ENCODE assay signal across 1 cellular context in the genomic region with DNA sequence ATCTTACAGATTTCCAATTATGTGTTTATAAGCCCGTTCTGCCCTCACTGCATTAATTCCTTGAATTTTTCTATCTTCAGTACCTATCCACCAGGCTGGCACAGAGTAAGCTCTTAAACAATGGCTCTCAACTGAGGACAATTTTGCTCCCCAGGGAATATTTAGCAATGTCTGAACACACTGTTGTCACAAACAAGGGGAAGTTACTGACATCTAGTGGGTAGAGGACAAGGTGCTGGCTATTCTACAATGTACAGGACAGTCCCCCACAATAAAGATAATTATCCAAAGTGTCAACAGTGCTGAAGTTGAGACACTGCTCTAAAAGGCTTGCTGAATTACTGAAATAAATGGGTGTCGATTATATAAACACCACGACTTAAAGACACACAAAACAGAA.
TF ChIP-seq lines count a peak whose summit lies in the region.

No MANE protein-coding gene starts in this region.

TF ChIP-seq in GM23338, 12 proteins besides CTCF, POLR2A, EP300 and RAD21 (continued from another document):
- TF ChIP-seq, protein P1, sequence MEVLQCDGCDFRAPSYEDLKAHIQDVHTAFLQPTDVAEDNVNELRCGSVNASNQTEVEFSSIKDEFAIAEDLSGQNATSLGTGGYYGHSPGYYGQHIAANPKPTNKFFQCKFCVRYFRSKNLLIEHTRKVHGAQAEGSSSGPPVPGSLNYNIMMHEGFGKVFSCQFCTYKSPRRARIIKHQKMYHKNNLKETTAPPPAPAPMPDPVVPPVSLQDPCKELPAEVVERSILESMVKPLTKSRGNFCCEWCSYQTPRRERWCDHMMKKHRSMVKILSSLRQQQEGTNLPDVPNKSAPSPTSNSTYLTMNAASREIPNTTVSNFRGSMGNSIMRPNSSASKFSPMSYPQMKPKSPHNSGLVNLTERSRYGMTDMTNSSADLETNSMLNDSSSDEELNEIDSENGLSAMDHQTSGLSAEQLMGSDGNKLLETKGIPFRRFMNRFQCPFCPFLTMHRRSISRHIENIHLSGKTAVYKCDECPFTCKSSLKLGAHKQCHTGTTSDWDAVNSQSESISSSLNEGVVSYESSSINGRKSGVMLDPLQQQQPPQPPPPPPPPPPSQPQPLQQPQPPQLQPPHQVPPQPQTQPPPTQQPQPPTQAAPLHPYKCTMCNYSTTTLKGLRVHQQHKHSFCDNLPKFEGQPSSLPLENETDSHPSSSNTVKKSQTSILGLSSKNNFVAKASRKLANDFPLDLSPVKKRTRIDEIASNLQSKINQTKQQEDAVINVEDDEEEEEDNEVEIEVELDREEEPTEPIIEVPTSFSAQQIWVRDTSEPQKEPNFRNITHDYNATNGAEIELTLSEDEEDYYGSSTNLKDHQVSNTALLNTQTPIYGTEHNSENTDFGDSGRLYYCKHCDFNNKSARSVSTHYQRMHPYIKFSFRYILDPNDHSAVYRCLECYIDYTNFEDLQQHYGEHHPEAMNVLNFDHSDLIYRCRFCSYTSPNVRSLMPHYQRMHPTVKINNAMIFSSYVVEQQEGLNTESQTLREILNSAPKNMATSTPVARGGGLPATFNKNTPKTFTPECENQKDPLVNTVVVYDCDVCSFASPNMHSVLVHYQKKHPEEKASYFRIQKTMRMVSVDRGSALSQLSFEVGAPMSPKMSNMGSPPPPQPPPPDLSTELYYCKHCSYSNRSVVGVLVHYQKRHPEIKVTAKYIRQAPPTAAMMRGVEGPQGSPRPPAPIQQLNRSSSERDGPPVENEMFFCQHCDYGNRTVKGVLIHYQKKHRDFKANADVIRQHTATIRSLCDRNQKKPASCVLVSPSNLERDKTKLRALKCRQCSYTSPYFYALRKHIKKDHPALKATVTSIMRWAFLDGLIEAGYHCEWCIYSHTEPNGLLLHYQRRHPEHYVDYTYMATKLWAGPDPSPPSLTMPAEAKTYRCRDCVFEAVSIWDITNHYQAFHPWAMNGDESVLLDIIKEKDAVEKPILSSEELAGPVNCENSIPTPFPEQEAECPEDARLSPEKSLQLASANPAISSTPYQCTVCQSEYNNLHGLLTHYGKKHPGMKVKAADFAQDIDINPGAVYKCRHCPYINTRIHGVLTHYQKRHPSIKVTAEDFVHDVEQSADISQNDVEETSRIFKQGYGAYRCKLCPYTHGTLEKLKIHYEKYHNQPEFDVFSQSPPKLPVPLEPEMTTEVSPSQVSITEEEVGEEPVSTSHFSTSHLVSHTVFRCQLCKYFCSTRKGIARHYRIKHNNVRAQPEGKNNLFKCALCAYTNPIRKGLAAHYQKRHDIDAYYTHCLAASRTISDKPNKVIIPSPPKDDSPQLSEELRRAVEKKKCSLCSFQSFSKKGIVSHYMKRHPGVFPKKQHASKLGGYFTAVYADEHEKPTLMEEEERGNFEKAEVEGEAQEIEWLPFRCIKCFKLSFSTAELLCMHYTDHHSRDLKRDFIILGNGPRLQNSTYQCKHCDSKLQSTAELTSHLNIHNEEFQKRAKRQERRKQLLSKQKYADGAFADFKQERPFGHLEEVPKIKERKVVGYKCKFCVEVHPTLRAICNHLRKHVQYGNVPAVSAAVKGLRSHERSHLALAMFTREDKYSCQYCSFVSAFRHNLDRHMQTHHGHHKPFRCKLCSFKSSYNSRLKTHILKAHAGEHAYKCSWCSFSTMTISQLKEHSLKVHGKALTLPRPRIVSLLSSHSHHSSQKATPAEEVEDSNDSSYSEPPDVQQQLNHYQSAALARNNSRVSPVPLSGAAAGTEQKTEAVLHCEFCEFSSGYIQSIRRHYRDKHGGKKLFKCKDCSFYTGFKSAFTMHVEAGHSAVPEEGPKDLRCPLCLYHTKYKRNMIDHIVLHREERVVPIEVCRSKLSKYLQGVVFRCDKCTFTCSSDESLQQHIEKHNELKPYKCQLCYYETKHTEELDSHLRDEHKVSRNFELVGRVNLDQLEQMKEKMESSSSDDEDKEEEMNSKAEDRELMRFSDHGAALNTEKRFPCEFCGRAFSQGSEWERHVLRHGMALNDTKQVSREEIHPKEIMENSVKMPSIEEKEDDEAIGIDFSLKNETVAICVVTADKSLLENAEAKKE (CRISPR knock-in tag; IDR thresholded peaks at IDR 0.05), result no peak
- no peak for TF ChIP-seq ZNF331 (CRISPR knock-in tag; IDR thresholded peaks at IDR 0.05; ENCODE audit: low read depth)
- no peak for TF ChIP-seq STAT1 (IDR thresholded peaks at IDR 0.05; ENCODE audit: unreplicated experiment)
